Comparison of ENCODE assay signal across 17 cellular contexts in genomic region chr1:178928985-178929384, GRCh38. TPM values are rescaled to one million over a fixed set of nuclear protein-coding genes. Genes with fewer than 3 reads are reported as not detected.
DNase-seq lines count a peak whose midpoint lies in the region; ATAC-seq and TF ChIP-seq lines count a peak whose summit lies in the region.
"Had no signal": no experiment of that assay in that cellular context is flagged by ENCODE, and none has a peak within 500 bp of the region (broad histone marks: within the 10 kb centered on the region; RNA-seq: fewer than 3 reads in every experiment).

No MANE protein-coding gene starts in this region.

- no peaks in the 10 kb centered on the region for H3K36me3 Mint-ChIP-seq in CD4-positive, alpha-beta memory T cell

- ATAC-seq in right cardiac atrium (no peak), heart left ventricle (no peak)
- ATAC-seq: SK-N-SH treated with all-trans-retinoic acid at 6 μM for 48 hours, upper lobe of right lung had no signal

- CTCF ChIA-PET in CD4-positive, alpha-beta memory T cell (lab: Charles Lee; ENCODE audit: partially characterized antibody): interaction anchor here (1.3 kb wide), 1 partner anchor 73 kb away, joined by 3 read pairs; no protein-coding TSS in a partner anchor

- H3K27ac Mint-ChIP-seq in CD4-positive, alpha-beta memory T cell: no peak overlapping the region
- H3K27ac Mint-ChIP-seq: activated naive CD8-positive, alpha-beta T cell had no signal

- H3K4me3 ChIP-seq in right cardiac atrium (ENCODE audit: low read length) (no peak overlapping the region), heart left ventricle (no peak overlapping the region), adipocyte (ENCODE audit: low read length) (no peak overlapping the region), vagina (no peak overlapping the region)
- H3K4me3 ChIP-seq in CD4-positive, alpha-beta memory T cell (ENCODE audit: low read length in 2 of 2): no peak overlapping the region
- H3K4me3 ChIP-seq: lung, upper lobe of right lung had no signal

- TF ChIP-seq POLR2A in heart left ventricle (IDR thresholded peaks at IDR 0.05) (no peak), vagina (IDR thresholded peaks at IDR 0.05) (no peak)

- H3K27me3 Mint-ChIP-seq in CD4-positive, alpha-beta memory T cell: peaks cover 0 to 3% of the 10 kb centered on the region in 2 donors
- H3K27me3 Mint-ChIP-seq: activated naive CD8-positive, alpha-beta T cell had no signal

- H3K4me1 Mint-ChIP-seq in CD4-positive, alpha-beta memory T cell: no peaks in the 10 kb centered on the region
- H3K4me1 Mint-ChIP-seq: central memory CD8-positive, alpha-beta T cell had no signal

- intact Hi-C loops in right cardiac atrium (cut with DNase I) (no loop called here), heart left ventricle (cut with DNase I) (no loop called here), vagina (cut with DNase I) (no loop called here)
- intact Hi-C loops in CD4-positive, alpha-beta memory T cell (cut with micrococcal nuclease): no loop called here

- H3K36me3 ChIP-seq in heart left ventricle (no peaks in the 10 kb centered on the region), adipocyte (ENCODE audit: control insufficient read depth, insufficient read depth, low read length, severe bottlenecking) (peaks cover 4% of the 10 kb centered on the region), vagina (no peaks in the 10 kb centered on the region)
- no peaks in the 10 kb centered on the region for H3K36me3 ChIP-seq in CD4-positive, alpha-beta memory T cell (ENCODE audit: insufficient read depth, low read length)
- H3K36me3 ChIP-seq: upper lobe of right lung had no signal

- POLR2A ChIA-PET in CD4-positive, alpha-beta memory T cell (lab: Charles Lee; ENCODE audit: partially characterized antibody): no interaction called here

- H3K4me3 Mint-ChIP-seq in CD4-positive, alpha-beta memory T cell: no peak overlapping the region
- H3K4me3 Mint-ChIP-seq: activated naive CD8-positive, alpha-beta T cell; central memory CD8-positive, alpha-beta T cell had no signal

- WGBS in right cardiac atrium: 37% methylated on average over 1 of the region's 1 CpG
- 65 to 75% (median 67%) methylated on average over 1 of the region's 1 CpG for WGBS in heart left ventricle, 4 donors

- peak overlapping the region; percentile 2 for H3K9ac ChIP-seq in adipocyte (ENCODE audit: low read length)

- H3K9me3 ChIP-seq in right cardiac atrium (ENCODE audit: control insufficient read depth, low read length): no peaks in the 10 kb centered on the region
- H3K9me3 ChIP-seq in heart left ventricle: peaks cover 0 to 16% (median 3%) of the 10 kb centered on the region in 12 donors
- no peaks in the 10 kb centered on the region for H3K9me3 ChIP-seq in adipocyte (ENCODE audit: control insufficient read depth, low read length)
- H3K9me3 ChIP-seq in vagina: no peaks in the 10 kb centered on the region
- H3K9me3 ChIP-seq in CD4-positive, alpha-beta memory T cell (ENCODE audit: control insufficient read depth in 1 of 2, low read length in 2 of 2): no peaks in the 10 kb centered on the region
- H3K9me3 ChIP-seq: upper lobe of right lung had no signal

- peaks cover 0 to 12% (median 8%) of the 10 kb centered on the region in 8 donors for H3K9me3 Mint-ChIP-seq in CD4-positive, alpha-beta memory T cell
- H3K9me3 Mint-ChIP-seq: central memory CD8-positive, alpha-beta T cell had no signal

- H3K27me3 ChIP-seq in right cardiac atrium (ENCODE audit: control insufficient read depth, insufficient read depth) (no peaks in the 10 kb centered on the region), heart left ventricle (no peaks in the 10 kb centered on the region), adipocyte (replicated peaks; ENCODE audit: control insufficient read depth, insufficient read depth, low read length) (no peaks in the 10 kb centered on the region), vagina (no peaks in the 10 kb centered on the region)
- no peaks in the 10 kb centered on the region for H3K27me3 ChIP-seq in CD4-positive, alpha-beta memory T cell (ENCODE audit: insufficient read depth, low read length)
- H3K27me3 ChIP-seq: upper lobe of right lung had no signal

- no peak for DNase-seq in right cardiac atrium
- no peak for DNase-seq in heart left ventricle
- peak; percentile 41 for DNase-seq in adipocyte (ENCODE audit: low read depth)
- DNase-seq in myocyte (ENCODE audit: low read depth): peak; percentile 57
- no peak for DNase-seq in vagina (ENCODE audit: extremely low spot score in 2 of 2)
- DNase-seq in NCI-H2227 (lab: John Stamatoyannopoulos, UW; ENCODE audit: unreplicated experiment): no peak
- no peak for DNase-seq in CD4-positive, alpha-beta memory T cell
- DNase-seq in NCI-H345 treated with DMSO at 0.1 percent for 48 hours (lab: John Stamatoyannopoulos, UW; ENCODE audit: unreplicated experiment): no peak
- DNase-seq: NCI-H187 treated with DMSO at 0.1 percent for 48 hours; posterior cingulate gyrus; stimulated activated CD4-positive, alpha-beta T cell treated with anti-CD3 and anti-CD28 coated beads, Interleukin-1b, Interleukin-23, amount 100 ng/mL, for 48 hours; stimulated activated CD8-positive, alpha-beta memory T cell treated with anti-CD3 and anti-CD28 coated beads, Interleukin-4, amount 100 ng/mL, for 48 hours; upper lobe of right lung had no signal

- H3K27ac ChIP-seq in right cardiac atrium (ENCODE audit: low read length): peak overlapping the region; percentile 36
- peak overlapping the region in 2 of 12 donors; percentile 22 to 92 for H3K27ac ChIP-seq in heart left ventricle
- H3K27ac ChIP-seq in vagina: peak overlapping the region; percentile 30
- H3K27ac ChIP-seq in CD4-positive, alpha-beta memory T cell (ENCODE audit: low read depth, low read length): no peak overlapping the region
- H3K27ac ChIP-seq: upper lobe of right lung had no signal

- TF ChIP-seq CTCF in heart left ventricle (IDR thresholded peaks at IDR 0.05): no peak
- TF ChIP-seq CTCF in vagina (IDR thresholded peaks at IDR 0.05): no peak

- H3K4me1 ChIP-seq in right cardiac atrium (ENCODE audit: control insufficient read depth, insufficient read depth, low read length) (peaks cover 10% of the 10 kb centered on the region), heart left ventricle (peaks cover 0 to 54% (median 27%) of the 10 kb centered on the region in 12 donors), adipocyte (ENCODE audit: control insufficient read depth, insufficient read depth, low read length) (peaks cover 45% of the 10 kb centered on the region), vagina (peaks cover 29% of the 10 kb centered on the region)
- H3K4me1 ChIP-seq in CD4-positive, alpha-beta memory T cell (ENCODE audit: insufficient read depth, low read length): no peaks in the 10 kb centered on the region

RNA-seq across cellular contexts. Expression of gene ANGPTL1, which starts 58.1 kb away (rescaled TPM):
- total RNA-seq in right cardiac atrium: 10 to 100 TPM; 13.2 to 25.7 (median 20.6) TPM
- polyA plus RNA-seq in right cardiac atrium: 19.1 TPM
- 10 to 100 TPM in 7 of 9 donors, 1 to 10 TPM in 2; 7.9 to 31.1 (median 17.6) TPM for total RNA-seq in heart left ventricle
- 10 to 100 TPM in 1 of 2 donors, 1 to 10 TPM in 1; 5.0 to 12.6 TPM for polyA plus RNA-seq in heart left ventricle
- total RNA-seq in myocyte: 2.5 and 7.1 TPM in 2 replicates
- 1.9 TPM for polyA plus RNA-seq in myocyte (2012)
- 19.4 TPM for total RNA-seq in vagina
- total RNA-seq in CD4-positive, alpha-beta memory T cell: not detected
- polyA plus RNA-seq in CD4-positive, alpha-beta memory T cell: not detected

Comparison
In these comparisons a context has a peak if more than half of its experiments do, and no peak if none do; other contexts are left out.
1. DNase-seq: peak in adipocyte (single experiment) and myocyte (single experiment); none in right cardiac atrium (0 of 3), heart left ventricle (0 of 5), vagina (0 of 2), NCI-H2227 (single experiment), CD4-positive, alpha-beta memory T cell (0 of 5) and NCI-H345 treated with DMSO at 0.1 percent for 48 hours (single experiment).